18 cellular contexts compared by ENCODE assay signal in the genomic region with DNA sequence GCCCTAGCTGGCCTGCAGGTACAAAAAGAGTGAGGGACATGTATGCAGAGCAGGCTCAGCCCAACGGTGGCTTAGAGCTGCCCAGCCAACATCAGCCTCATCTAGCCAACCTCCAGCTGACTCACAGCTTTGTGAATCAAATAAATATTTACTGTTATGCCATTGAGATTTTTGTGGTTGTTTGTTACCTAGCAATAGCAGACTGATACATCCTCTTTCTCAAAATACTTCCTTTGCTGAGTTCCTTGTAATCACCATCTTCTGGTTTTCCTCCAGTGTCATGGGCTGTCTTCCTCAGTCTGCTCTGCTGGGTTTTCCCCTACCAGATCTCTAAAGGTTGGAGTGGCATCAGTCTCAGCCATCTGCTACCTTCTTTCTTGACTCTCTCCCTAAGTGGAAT.
DNase-seq lines count a peak whose midpoint lies in the region; ATAC-seq and TF ChIP-seq lines count a peak whose summit lies in the region.
"Had no signal": no experiment of that assay in that cellular context is flagged by ENCODE, and none has a peak within 500 bp of the region (broad histone marks: within the 10 kb centered on the region; RNA-seq: fewer than 3 reads in every experiment).

No MANE protein-coding gene starts in this region.

- H3K4me3 Mint-ChIP-seq in CD14-positive monocyte = no peak overlapping the region
- H3K4me3 Mint-ChIP-seq in memory B cell = no peak overlapping the region
- H3K4me3 Mint-ChIP-seq: activated CD4-positive, alpha-beta T cell treated with anti-CD3 and anti-CD28 coated beads, Interleukin-2, amount 10 ng/mL, durations not matched to agents 7 days and 5 days; CD8-positive, alpha-beta T cell; dendritic cell treated with granulocyte-macrophage colony-stimulating factor and Interleukin-4, amounts not matched to agents 40 ng/mL and 50 ng/mL, for 4 days; type B pancreatic cell had no signal

- intact Hi-C loops in CD14-positive monocyte (cut with micrococcal nuclease) = loop anchor here (5.0 kb wide), 2 partner anchors 35 to 210 kb away; partner anchors contain the start of gene SERTAD2 (in 1 of the 2)

- no peak overlapping the region for H3K27ac Mint-ChIP-seq in CD14-positive monocyte
- H3K27ac Mint-ChIP-seq in memory B cell = no peak overlapping the region
- H3K27ac Mint-ChIP-seq: activated CD4-positive, alpha-beta T cell treated with anti-CD3 and anti-CD28 coated beads, Interleukin-2, amount 10 ng/mL, durations not matched to agents 7 days and 5 days; activated T-helper 2 cell treated with anti-CD3 and anti-CD28 coated beads, Interferon-gamma antibody, Interleukin-2, Interleukin-4, amounts not matched to agents 10 μg/mL and 5 μg/mL and 100 μg/mL, durations not matched to agents 14 hours and 24 hours and 36 hours; CD8-positive, alpha-beta T cell; dendritic cell treated with granulocyte-macrophage colony-stimulating factor and Interleukin-4, amounts not matched to agents 40 ng/mL and 50 ng/mL, for 4 days; type B pancreatic cell had no signal

- no peaks in the 10 kb centered on the region for H3K36me3 Mint-ChIP-seq in CD14-positive monocyte
- H3K36me3 Mint-ChIP-seq in memory B cell = no peaks in the 10 kb centered on the region
- H3K36me3 Mint-ChIP-seq: CD8-positive, alpha-beta T cell; type B pancreatic cell had no signal

- H3K9me3 Mint-ChIP-seq in CD14-positive monocyte (peaks cover 0 to 1% (median 0%) of the 10 kb centered on the region in 7 donors), memory B cell (no peaks in the 10 kb centered on the region)
- H3K9me3 Mint-ChIP-seq: activated CD4-positive, alpha-beta T cell treated with anti-CD3 and anti-CD28 coated beads, Interleukin-2, amount 10 ng/mL, durations not matched to agents 7 days and 5 days; activated T-helper 2 cell treated with anti-CD3 and anti-CD28 coated beads, Interferon-gamma antibody, Interleukin-2, Interleukin-4, amounts not matched to agents 10 μg/mL and 5 μg/mL and 100 μg/mL, durations not matched to agents 14 hours and 24 hours and 36 hours; CD8-positive, alpha-beta T cell; dendritic cell treated with granulocyte-macrophage colony-stimulating factor and Interleukin-4, amounts not matched to agents 40 ng/mL and 50 ng/mL, for 4 days; type B pancreatic cell had no signal

- no peak for TF ChIP-seq CTCF in CD14-positive monocyte (IDR thresholded peaks at IDR 0.05)

- ATAC-seq in memory B cell (ENCODE audit: low read depth) = peak; percentile 39
- no peak for ATAC-seq in GM18873 (IDR thresholded peaks at IDR 0.05; ENCODE audit: low FRiP score, unreplicated experiment)
- ATAC-seq: CD8-positive, alpha-beta T cell; left cardiac atrium had no signal

- DNase-seq in CD14-positive monocyte (ENCODE audit: low spot score) (peak; percentile 76), HCEC 1CT (peak; percentile 22), SIG-M5 treated with dmso at 0.1 percent for 504 hours (lab: John Stamatoyannopoulos, UW; ENCODE audit: unreplicated experiment) (peak; percentile 48), memory B cell (ENCODE audit: low spot score in 2 of 2) (no peak), NK-92 (lab: John Stamatoyannopoulos, UW; ENCODE audit: unreplicated experiment) (no peak), NCI-H2081 (lab: John Stamatoyannopoulos, UW) (no peak), C1 segment of cervical spinal cord (lab: John Stamatoyannopoulos, UW) (no peak)
- DNase-seq: activated CD4-positive, alpha-beta T cell treated with anti-CD3 and anti-CD28 coated beads, Interleukin-2, amount 10 ng/mL, durations not matched to agents 7 days and 5 days; CD8-positive, alpha-beta T cell; left cardiac atrium; NCI-H1105; NCI-H446 treated with DMSO at 0.1 percent for 48 hours; stimulated activated CD4-positive, alpha-beta T cell treated with anti-CD3 and anti-CD28 coated beads, Interleukin-1b, Interleukin-23, amount 100 ng/mL, for 48 hours; stimulated activated CD8-positive, alpha-beta memory T cell treated with anti-CD3 and anti-CD28 coated beads, Interleukin-4, amount 100 ng/mL, for 48 hours had no signal

- H3K4me1 Mint-ChIP-seq in CD14-positive monocyte (peaks cover 24% of the 10 kb centered on the region), memory B cell (peaks cover 13% of the 10 kb centered on the region)

- peaks cover 0 to 9% (median 0%) of the 10 kb centered on the region in 3 donors for H3K27me3 Mint-ChIP-seq in CD14-positive monocyte (ENCODE audit: low read depth in 3 of 3)
- no peaks in the 10 kb centered on the region for H3K27me3 Mint-ChIP-seq in memory B cell

Comparison
In these comparisons a context has a peak if more than half of its experiments do, and no peak if none do; other contexts are left out.
1. DNase-seq: peak in CD14-positive monocyte (single experiment), HCEC 1CT (single experiment) and SIG-M5 treated with dmso at 0.1 percent for 504 hours (single experiment); none in memory B cell (0 of 2), NK-92 (single experiment), NCI-H2081 (0 of 2) and C1 segment of cervical spinal cord (0 of 14).